Comparison of ENCODE assay signal across 24 cellular contexts in genomic region chr1:205804605-205805004, GRCh38. TPM values are rescaled to one million over a fixed set of nuclear protein-coding genes. Genes with fewer than 3 reads are reported as not detected.
DNase-seq lines count a peak whose midpoint lies in the region; ATAC-seq lines count a peak whose summit lies in the region.
"Had no signal": no experiment of that assay in that cellular context is flagged by ENCODE, and none has a peak within 500 bp of the region (broad histone marks: within the 10 kb centered on the region; RNA-seq: fewer than 3 reads in every experiment).

No MANE protein-coding gene starts in this region.

- ATAC-seq in stimulated activated naive CD8-positive, alpha-beta T cell treated with anti-CD3 and anti-CD28 coated beads, Interleukin-15, Interleukin-2, amounts not matched to agents 100 U/mL and 50 U/mL, for 24 hours: no peak
- ATAC-seq: HCT116 had no signal

- DNase-seq in activated CD4-positive, alpha-beta T cell treated with anti-CD3 and anti-CD28 coated beads, Interleukin-2, amount 10 ng/mL, durations not matched to agents 24 days and 14 days: no peak
- DNase-seq in activated CD4-positive, alpha-beta T cell treated with anti-CD3 and anti-CD28 coated beads, Interleukin-2, amount 50 U/mL, for 4 hours: no peak
- no peak for DNase-seq in stimulated activated naive CD8-positive, alpha-beta T cell treated with anti-CD3 and anti-CD28 coated beads, Interleukin-15, Interleukin-2, amounts not matched to agents 100 U/mL and 50 U/mL, for 24 hours
- DNase-seq in activated naive CD8-positive, alpha-beta T cell treated with anti-CD3 and anti-CD28 coated beads for 36 hours: no peak
- DNase-seq in DMS114 treated with DMSO at 0.1 percent for 48 hours (lab: John Stamatoyannopoulos, UW; ENCODE audit: unreplicated experiment) (no peak), cortex of kidney (lab: John Stamatoyannopoulos, UW) (no peak), NCI-H2196 (lab: John Stamatoyannopoulos, UW; ENCODE audit: unreplicated experiment) (no peak)
- DNase-seq: DMS79, GF-D8, left cardiac atrium, NCI-H1092 treated with DMSO at 0.1 percent for 48 hours, NCI-H187, NCI-H524 treated with DMSO at 0.1 percent for 48 hours, sigmoid colon, SK-N-SH, thyroid gland had no signal

- no peak overlapping the region for H3K27ac Mint-ChIP-seq in activated CD4-positive, alpha-beta T cell treated with anti-CD3 and anti-CD28 coated beads, Interleukin-2, amount 10 ng/mL, durations not matched to agents 24 days and 14 days
- peak overlapping the region; percentile 92 for H3K27ac Mint-ChIP-seq in stimulated activated naive CD8-positive, alpha-beta T cell treated with anti-CD3 and anti-CD28 coated beads, Interleukin-15, Interleukin-2, amounts not matched to agents 100 ng/mL and 50 ng/mL, for 24 hours
- H3K27ac Mint-ChIP-seq in activated naive CD8-positive, alpha-beta T cell treated with anti-CD3 and anti-CD28 coated beads for 36 hours: peak overlapping the region; percentile 85
- H3K27ac Mint-ChIP-seq: progenitor cell of endocrine pancreas had no signal

- H3K36me3 Mint-ChIP-seq in activated CD4-positive, alpha-beta T cell treated with anti-CD3 and anti-CD28 coated beads, Interleukin-2, amount 10 ng/mL, durations not matched to agents 24 days and 14 days (ENCODE audit: low read depth): peaks cover 24% of the 10 kb centered on the region
- peaks cover 38% of the 10 kb centered on the region for H3K36me3 Mint-ChIP-seq in stimulated activated naive CD8-positive, alpha-beta T cell treated with anti-CD3 and anti-CD28 coated beads, Interleukin-15, Interleukin-2, amounts not matched to agents 100 ng/mL and 50 ng/mL, for 24 hours (ENCODE audit: low read depth)
- peaks cover 24% of the 10 kb centered on the region for H3K36me3 Mint-ChIP-seq in activated naive CD8-positive, alpha-beta T cell treated with anti-CD3 and anti-CD28 coated beads for 36 hours

- H3K4me1 Mint-ChIP-seq in activated CD4-positive, alpha-beta T cell treated with anti-CD3 and anti-CD28 coated beads, Interleukin-2, amount 10 ng/mL, durations not matched to agents 24 days and 14 days: peaks cover 48% of the 10 kb centered on the region
- H3K4me1 Mint-ChIP-seq in stimulated activated naive CD8-positive, alpha-beta T cell treated with anti-CD3 and anti-CD28 coated beads, Interleukin-15, Interleukin-2, amounts not matched to agents 100 ng/mL and 50 ng/mL, for 24 hours (ENCODE audit: low read depth): peaks cover 67% of the 10 kb centered on the region
- peaks cover 51% of the 10 kb centered on the region for H3K4me1 Mint-ChIP-seq in activated naive CD8-positive, alpha-beta T cell treated with anti-CD3 and anti-CD28 coated beads for 36 hours

- peak overlapping the region; percentile 68 for H3K4me3 Mint-ChIP-seq in activated CD4-positive, alpha-beta T cell treated with anti-CD3 and anti-CD28 coated beads, Interleukin-2, amount 10 ng/mL, durations not matched to agents 24 days and 14 days
- no peak overlapping the region for H3K4me3 Mint-ChIP-seq in stimulated activated naive CD8-positive, alpha-beta T cell treated with anti-CD3 and anti-CD28 coated beads, Interleukin-15, Interleukin-2, amounts not matched to agents 100 ng/mL and 50 ng/mL, for 24 hours
- peak overlapping the region; percentile 14 for H3K4me3 Mint-ChIP-seq in activated naive CD8-positive, alpha-beta T cell treated with anti-CD3 and anti-CD28 coated beads for 36 hours

- H3K9me3 Mint-ChIP-seq in activated CD4-positive, alpha-beta T cell treated with anti-CD3 and anti-CD28 coated beads, Interleukin-2, amount 10 ng/mL, durations not matched to agents 24 days and 14 days: no peaks in the 10 kb centered on the region
- no peaks in the 10 kb centered on the region for H3K9me3 Mint-ChIP-seq in stimulated activated naive CD8-positive, alpha-beta T cell treated with anti-CD3 and anti-CD28 coated beads, Interleukin-15, Interleukin-2, amounts not matched to agents 100 ng/mL and 50 ng/mL, for 24 hours
- no peaks in the 10 kb centered on the region for H3K9me3 Mint-ChIP-seq in activated naive CD8-positive, alpha-beta T cell treated with anti-CD3 and anti-CD28 coated beads for 36 hours

- H3K27me3 Mint-ChIP-seq in activated CD4-positive, alpha-beta T cell treated with anti-CD3 and anti-CD28 coated beads, Interleukin-2, amount 10 ng/mL, durations not matched to agents 24 days and 14 days: no peaks in the 10 kb centered on the region
- no peaks in the 10 kb centered on the region for H3K27me3 Mint-ChIP-seq in stimulated activated naive CD8-positive, alpha-beta T cell treated with anti-CD3 and anti-CD28 coated beads, Interleukin-15, Interleukin-2, amounts not matched to agents 100 ng/mL and 50 ng/mL, for 24 hours
- no peaks in the 10 kb centered on the region for H3K27me3 Mint-ChIP-seq in activated naive CD8-positive, alpha-beta T cell treated with anti-CD3 and anti-CD28 coated beads for 36 hours
- H3K27me3 Mint-ChIP-seq: progenitor cell of endocrine pancreas had no signal

- intact Hi-C loops in activated CD4-positive, alpha-beta T cell treated with anti-CD3 and anti-CD28 coated beads, Interleukin-2, amount 10 ng/mL, durations not matched to agents 24 days and 14 days (cut with micrococcal nuclease): no loop called here

RNA-seq across cellular contexts. Expression of gene SLC41A1, which starts 8.4 kb away (rescaled TPM):
- total RNA-seq in activated CD4-positive, alpha-beta T cell treated with anti-CD3 and anti-CD28 coated beads, Interleukin-2, amount 10 ng/mL, durations not matched to agents 24 days and 14 days: 29.5 and 30.1 TPM in 2 replicates
- total RNA-seq in activated naive CD8-positive, alpha-beta T cell treated with anti-CD3 and anti-CD28 coated beads for 36 hours: 10 to 100 TPM; 31.5 to 31.6 TPM

RNA-seq across cellular contexts. Expression of gene RAB29, which starts 29.3 kb away (rescaled TPM):
- total RNA-seq in activated CD4-positive, alpha-beta T cell treated with anti-CD3 and anti-CD28 coated beads, Interleukin-2, amount 10 ng/mL, durations not matched to agents 24 days and 14 days: 27.8 and 29.1 TPM in 2 replicates
- total RNA-seq in activated naive CD8-positive, alpha-beta T cell treated with anti-CD3 and anti-CD28 coated beads for 36 hours: 10 to 100 TPM; 31.0 to 31.7 TPM

RNA-seq across cellular contexts. Expression of gene PM20D1, which starts 45.3 kb away (rescaled TPM):
- total RNA-seq in activated CD4-positive, alpha-beta T cell treated with anti-CD3 and anti-CD28 coated beads, Interleukin-2, amount 10 ng/mL, durations not matched to agents 24 days and 14 days: 0.16 and 0.71 TPM in 2 replicates
- total RNA-seq in activated naive CD8-positive, alpha-beta T cell treated with anti-CD3 and anti-CD28 coated beads for 36 hours: under 1 TPM; 0.20 to 0.25 TPM
- total RNA-seq: A172, ascending aorta, fibroblast of villous mesenchyme, HT-29, progenitor cell of endocrine pancreas, vagina had no signal

RNA-seq across cellular contexts. Expression of gene NUCKS1, which starts 54.6 kb away (rescaled TPM):
- total RNA-seq in activated CD4-positive, alpha-beta T cell treated with anti-CD3 and anti-CD28 coated beads, Interleukin-2, amount 10 ng/mL, durations not matched to agents 24 days and 14 days: 161 and 188 TPM in 2 replicates
- total RNA-seq in activated naive CD8-positive, alpha-beta T cell treated with anti-CD3 and anti-CD28 coated beads for 36 hours: 100 to 1,000 TPM; 174 TPM
